ENCODE assay signal across 1 cellular context in genomic region chr6:158835616-158836221, GRCh38.
TF ChIP-seq lines count a peak whose summit lies in the region.

No MANE protein-coding gene starts in this region.

TF ChIP-seq in K562, 482 proteins besides CTCF, POLR2A, EP300 and RAD21 (continued from another document):
- TF ChIP-seq HES1 (IDR thresholded peaks at IDR 0.05; ENCODE audit: low read depth), result no peak
- TF ChIP-seq TAF9B (IDR thresholded peaks at IDR 0.05; ENCODE audit: partially characterized antibody), result no peak
- TF ChIP-seq SP1 (CRISPR knock-in tag; IDR thresholded peaks at IDR 0.05), result no peak
- peak; percentile 44 to 51; a peak in 3 of 4 replicates for TF ChIP-seq NRF1 (conservative IDR thresholded peaks at IDR 0.05 in 1 of 2, IDR thresholded peaks at IDR 0.05 in 1 of 2)
- peak; percentile 58; the same call in 1 of the 2 replicates for TF ChIP-seq HDAC2 (IDR thresholded peaks at IDR 0.05)
- peak; percentile 63; the same call in 1 of the 2 replicates for TF ChIP-seq GATAD2A (IDR thresholded peaks at IDR 0.05)
- peak; percentile 80; the same call in 1 of the 2 replicates for TF ChIP-seq SMARCA4 (IDR thresholded peaks at IDR 0.05)
- TF ChIP-seq ATF7 (IDR thresholded peaks at IDR 0.05), result peak; percentile 70
- TF ChIP-seq CTBP1 (IDR thresholded peaks at IDR 0.05; ENCODE audit: borderline replicate concordance), result peak; percentile 15; the same call in 1 of the 2 replicates
- TF ChIP-seq ZKSCAN8 (CRISPR knock-in tag; IDR thresholded peaks at IDR 0.05), result no peak
- peak; percentile 68 for TF ChIP-seq SMARCE1 (IDR thresholded peaks at IDR 0.05)
- TF ChIP-seq JUND (IDR thresholded peaks at IDR 0.05; ENCODE audit: borderline replicate concordance, low read depth, low read length), result peak; percentile 71
- peak; percentile 41; the same call in 1 of the 3 replicates for TF ChIP-seq JUND (tag; IDR thresholded peaks at IDR 0.05; ENCODE audit: borderline replicate concordance, low read depth, low read length)
- TF ChIP-seq HDAC1 (IDR thresholded peaks at IDR 0.05), result peak in 1 of 2 experiments; percentile 40; a peak in 1 of 4 replicates
- TF ChIP-seq SRF (CRISPR knock-in tag; IDR thresholded peaks at IDR 0.05), result peak in 1 of 2 experiments; percentile 89; a peak in 1 of 4 replicates
- TF ChIP-seq MYC (IDR thresholded peaks at IDR 0.05; ENCODE audit: low read depth, low read length), result peak; percentile 42; the same call in 1 of the 2 replicates
- no peak for TF ChIP-seq MYC (CRISPR knock-in tag; IDR thresholded peaks at IDR 0.05; ENCODE audit: borderline replicate concordance, low read depth)
- no peak for TF ChIP-seq ZNF586 (CRISPR knock-in tag; conservative IDR thresholded peaks at IDR 0.05)
- peak; percentile 64 for TF ChIP-seq L3MBTL2 (IDR thresholded peaks at IDR 0.05)
- TF ChIP-seq MTA1 (IDR thresholded peaks at IDR 0.05; ENCODE audit: borderline replicate concordance), result 0 out of 2 replicates have a peak, but pooled peaks have one; percentile 13
- 0 out of 2 replicates have a peak, but pooled peaks have one; percentile 28 for TF ChIP-seq MTA3 (IDR thresholded peaks at IDR 0.05; ENCODE audit: borderline replicate concordance)
- no peak for TF ChIP-seq NKRF (IDR thresholded peaks at IDR 0.05; ENCODE audit: borderline replicate concordance)
- peak; percentile 83 for TF ChIP-seq TFAP4 (CRISPR knock-in tag; IDR thresholded peaks at IDR 0.05; ENCODE audit: borderline replicate concordance)
- 0 out of 2 replicates have a peak, but pooled peaks have one; percentile 2 for TF ChIP-seq HMBOX1 (IDR thresholded peaks at IDR 0.05)
- peak in 1 of 2 experiments; percentile 94; a peak in 2 of 4 replicates for TF ChIP-seq MLLT1 (IDR thresholded peaks at IDR 0.05)
- TF ChIP-seq SAFB (IDR thresholded peaks at IDR 0.05; ENCODE audit: borderline replicate concordance, low read depth, low read length), result no peak
- peak in 1 of 2 experiments; percentile 27; a peak in 1 of 4 replicates for TF ChIP-seq ZNF639 (CRISPR knock-in tag; conservative IDR thresholded peaks at IDR 0.05 in 1 of 2, IDR thresholded peaks at IDR 0.05 in 1 of 2)
- TF ChIP-seq POLR3G (IDR thresholded peaks at IDR 0.05; ENCODE audit: extremely low read depth, insufficient read length, insufficient replicate concordance), result no peak
- TF ChIP-seq ZNF165 (CRISPR knock-in tag; IDR thresholded peaks at IDR 0.05; ENCODE audit: borderline replicate concordance), result no peak
- no peak for TF ChIP-seq GATAD2B (IDR thresholded peaks at IDR 0.05; ENCODE audit: borderline replicate concordance)
- TF ChIP-seq GABPB1 (CRISPR knock-in tag; IDR thresholded peaks at IDR 0.05), result 0 out of 2 replicates have a peak, but pooled peaks have one; percentile 28
- no peak for TF ChIP-seq BACH1 (tag; IDR thresholded peaks at IDR 0.05)
- TF ChIP-seq FOXM1 (IDR thresholded peaks at IDR 0.05; ENCODE audit: low read depth), result no peak
- no peak for TF ChIP-seq FOXM1 (CRISPR knock-in tag; IDR thresholded peaks at IDR 0.05; ENCODE audit: low read depth)
- peak; percentile 68 for TF ChIP-seq CXXC5 (CRISPR knock-in tag; IDR thresholded peaks at IDR 0.05)
- no peak for TF ChIP-seq BDP1 (IDR thresholded peaks at IDR 0.05; ENCODE audit: insufficient read depth, insufficient read length)
- TF ChIP-seq FOXO4 (CRISPR knock-in tag; IDR thresholded peaks at IDR 0.05), result no peak
- no peak for TF ChIP-seq HOXB6 (CRISPR knock-in tag; IDR thresholded peaks at IDR 0.05; ENCODE audit: borderline replicate concordance)
- TF ChIP-seq ASH1L (IDR thresholded peaks at IDR 0.05; ENCODE audit: borderline replicate concordance, low read depth, partially characterized antibody), result no peak
- peak; percentile 49; the same call in 1 of the 2 replicates for TF ChIP-seq TEAD4 (IDR thresholded peaks at IDR 0.05; ENCODE audit: low read length)
- no peak for TF ChIP-seq TEAD4 (CRISPR knock-in tag; IDR thresholded peaks at IDR 0.05; ENCODE audit: borderline replicate concordance)
- TF ChIP-seq TRIM24 (IDR thresholded peaks at IDR 0.05), result 0 out of 4 replicates have a peak, but pooled peaks of 1 of the 2 experiments have one; percentile 9
- TF ChIP-seq CHD1 (IDR thresholded peaks at IDR 0.05; ENCODE audit: low read length), result no peak
- TF ChIP-seq TCF3 (CRISPR knock-in tag; IDR thresholded peaks at IDR 0.05), result peak; percentile 43
- TF ChIP-seq CCNT2 (IDR thresholded peaks at IDR 0.05; ENCODE audit: borderline replicate concordance, extremely low read depth, insufficient read length, low read depth, low read length), result peak; percentile 41
- TF ChIP-seq BHLHE40 (IDR thresholded peaks at IDR 0.05; ENCODE audit: low read length), result peak; percentile 83
- TF ChIP-seq GATA2 (CRISPR knock-in tag; IDR thresholded peaks at IDR 0.05), result peak; percentile 20
- 0 out of 2 replicates have a peak, but pooled peaks have one; percentile 27 for TF ChIP-seq PML (IDR thresholded peaks at IDR 0.05; ENCODE audit: low read length)
